Comparison of ENCODE assay signal across 11 cellular contexts in genomic region chr5:40484495-40484894, GRCh38.
DNase-seq lines count a peak whose midpoint lies in the region; ATAC-seq lines count a peak whose summit lies in the region.
"Had no signal": no experiment of that assay in that cellular context is flagged by ENCODE, and none has a peak within 500 bp of the region (broad histone marks: within the 10 kb centered on the region; RNA-seq: fewer than 3 reads in every experiment).

No MANE protein-coding gene starts in this region.

- no peaks in the 10 kb centered on the region for H3K27me3 Mint-ChIP-seq in dendritic cell treated with granulocyte-macrophage colony-stimulating factor and Interleukin-4, amounts not matched to agents 40 ng/mL and 50 ng/mL, for 4 days

- intact Hi-C loops in dendritic cell treated with granulocyte-macrophage colony-stimulating factor and Interleukin-4, amounts not matched to agents 40 ng/mL and 50 ng/mL, for 4 days (cut with micrococcal nuclease) = loop anchor here (2.0 to 5.0 kb wide), 2 partner anchors 42 to 196 kb away; no protein-coding TSS in a partner anchor

- H3K4me1 Mint-ChIP-seq in dendritic cell treated with granulocyte-macrophage colony-stimulating factor and Interleukin-4, amounts not matched to agents 40 ng/mL and 50 ng/mL, for 4 days (ENCODE audit: low read depth) = peaks cover 64% of the 10 kb centered on the region

- H3K36me3 Mint-ChIP-seq in dendritic cell treated with granulocyte-macrophage colony-stimulating factor and Interleukin-4, amounts not matched to agents 40 ng/mL and 50 ng/mL, for 4 days (ENCODE audit: low read depth) = no peaks in the 10 kb centered on the region

- no peak for DNase-seq in NCI-H510A (lab: John Stamatoyannopoulos, UW)
- no peak for DNase-seq in AG08396 (ENCODE audit: low spot score)
- DNase-seq in NCI-H446 treated with DMSO at 0.1 percent for 48 hours (lab: John Stamatoyannopoulos, UW) = no peak
- DNase-seq: cortex of kidney, IMR-90, nucleus accumbens had no signal

- no peak overlapping the region for H3K4me3 Mint-ChIP-seq in dendritic cell treated with granulocyte-macrophage colony-stimulating factor and Interleukin-4, amounts not matched to agents 40 ng/mL and 50 ng/mL, for 4 days

- H3K27ac Mint-ChIP-seq in dendritic cell treated with granulocyte-macrophage colony-stimulating factor and Interleukin-4, amounts not matched to agents 40 ng/mL and 50 ng/mL, for 4 days = peak overlapping the region; percentile 79

- ATAC-seq in GM18868 (IDR thresholded peaks at IDR 0.05; ENCODE audit: unreplicated experiment) (peak; percentile 47), GM21717 (IDR thresholded peaks at IDR 0.05; ENCODE audit: unreplicated experiment) (peak; percentile 48), HG03460 (IDR thresholded peaks at IDR 0.05; ENCODE audit: unreplicated experiment) (peak; percentile 49)
- ATAC-seq: Panc1 had no signal

- H3K9me3 Mint-ChIP-seq in dendritic cell treated with granulocyte-macrophage colony-stimulating factor and Interleukin-4, amounts not matched to agents 40 ng/mL and 50 ng/mL, for 4 days = no peaks in the 10 kb centered on the region
